In the genomic region with DNA sequence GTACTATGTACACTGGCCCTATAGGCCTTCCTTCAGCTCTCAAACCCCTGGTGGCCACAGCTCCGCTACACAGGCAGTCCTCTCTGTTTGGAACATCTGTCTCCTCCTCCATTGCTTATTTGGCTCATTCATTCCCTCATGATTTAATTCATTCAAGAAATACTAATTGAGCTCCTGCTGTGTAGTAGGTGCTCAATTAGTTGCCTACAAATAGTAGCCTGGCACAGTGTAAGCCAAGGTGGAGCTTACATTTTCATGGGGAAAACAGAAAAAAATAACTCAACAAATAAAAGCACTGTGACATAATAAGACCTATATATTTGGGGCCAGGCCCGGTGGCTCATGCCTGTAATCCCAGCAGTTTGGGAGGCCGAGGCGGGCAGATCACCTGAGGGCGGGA, we compare ENCODE assay signal across 1 cellular context.
TF ChIP-seq lines count a peak whose summit lies in the region.

No MANE protein-coding gene starts in this region.

TF ChIP-seq in HEK293, 187 proteins besides CTCF, POLR2A, EP300 and RAD21:
- no peak for TF ChIP-seq ZNF24 (tag by site-specific recombination; IDR thresholded peaks at IDR 0.05)
- TF ChIP-seq ZNF664 (tag by site-specific recombination; IDR thresholded peaks at IDR 0.05): peak; percentile 96
